ENCODE assay signal across 24 cellular contexts in genomic region chr5:25570067-25570583, GRCh38.
DNase-seq lines count a peak whose midpoint lies in the region; ATAC-seq and TF ChIP-seq lines count a peak whose summit lies in the region.
"Had no signal": no experiment of that assay in that cellular context is flagged by ENCODE, and none has a peak within 500 bp of the region (broad histone marks: within the 10 kb centered on the region; RNA-seq: fewer than 3 reads in every experiment).

No MANE protein-coding gene starts in this region.

- H3K36me3 ChIP-seq in HUES48 (ENCODE audit: control insufficient read depth, insufficient read depth, low read length), result no peaks in the 10 kb centered on the region
- H3K36me3 ChIP-seq in endodermal cell (ENCODE audit: control insufficient read depth, insufficient read depth, low read length), result no peaks in the 10 kb centered on the region

- H3K9ac ChIP-seq in HUES48 (ENCODE audit: low read depth, low read length), result no peak overlapping the region
- H3K9ac ChIP-seq in endodermal cell (ENCODE audit: extremely low read depth, low read length, poor library complexity, severe bottlenecking), result no peak overlapping the region

- WGBS in endodermal cell (ENCODE audit: insufficient coverage in 1 of 2, insufficient read length in 1 of 2), 2 experiments, result 67 to 70% methylated on average over 1 to 5 of the region's 5 CpGs

- H3K9me3 ChIP-seq in HUES48 (ENCODE audit: control insufficient read depth, insufficient read depth, low read length), result no peaks in the 10 kb centered on the region
- no peaks in the 10 kb centered on the region for H3K9me3 ChIP-seq in endodermal cell (ENCODE audit: control insufficient read depth, low read length)

- H3K4me1 ChIP-seq in HUES48 (ENCODE audit: control insufficient read depth, insufficient read depth, low read length) (peaks cover 59% of the 10 kb centered on the region), endodermal cell (ENCODE audit: control insufficient read depth, insufficient read depth, low read length) (peaks cover 4% of the 10 kb centered on the region)

- H3K27ac Mint-ChIP-seq in endodermal cell, result no peak overlapping the region
- no peak overlapping the region for H3K27ac Mint-ChIP-seq in T-helper 2 cell treated with Interferon-gamma antibody and Interleukin-4, amounts not matched to agents 5 μg/mL and 100 μg/mL, for 36 hours
- H3K27ac Mint-ChIP-seq: CD8-positive, alpha-beta T cell had no signal

- ATAC-seq in GM21423 (IDR thresholded peaks at IDR 0.05; ENCODE audit: unreplicated experiment), result no peak
- ATAC-seq: CD8-positive, alpha-beta T cell; HCT116; HepG2; K562 had no signal

- TF ChIP-seq CTCF in endodermal cell (conservative IDR thresholded peaks at IDR 0.05) (no peak), GM20000 (IDR thresholded peaks at IDR 0.05; ENCODE audit: extremely low read depth, missing control alignments) (no peak)

- no peaks in the 10 kb centered on the region for H3K36me3 Mint-ChIP-seq in endodermal cell (ENCODE audit: low read depth)
- H3K36me3 Mint-ChIP-seq in T-helper 2 cell treated with Interferon-gamma antibody and Interleukin-4, amounts not matched to agents 5 μg/mL and 100 μg/mL, for 36 hours (ENCODE audit: low read depth), result no peaks in the 10 kb centered on the region
- H3K36me3 Mint-ChIP-seq: CD8-positive, alpha-beta T cell had no signal

- no peaks in the 10 kb centered on the region for H3K27me3 ChIP-seq in HUES48 (ENCODE audit: control insufficient read depth, insufficient read depth, low read length)
- no peaks in the 10 kb centered on the region for H3K27me3 ChIP-seq in endodermal cell (ENCODE audit: control insufficient read depth, insufficient read depth, low read length, poor library complexity, severe bottlenecking)

- H3K27ac ChIP-seq in HUES48 (ENCODE audit: low read depth, low read length) (peak overlapping the region; percentile 42), endodermal cell (ENCODE audit: low read depth, low read length) (no peak overlapping the region)
- H3K27ac ChIP-seq: SK-N-MC had no signal

- DNase-seq in ELF-1 (ENCODE audit: low read depth, low spot score) (peak; percentile 46), NCI-H526 (lab: John Stamatoyannopoulos, UW) (peak; percentile 78 to 79), endodermal cell (peak; percentile 69), NCI-H1694 (lab: John Stamatoyannopoulos, UW) (no peak), GM20000 (ENCODE audit: low spot score) (no peak)
- no peak for DNase-seq in T-helper 2 cell treated with Interferon-gamma antibody and Interleukin-4, amounts not matched to agents 5 μg/mL and 100 μg/mL, for 36 hours (ENCODE audit: low spot score)
- DNase-seq: 8988T; AML-193; C1 segment of cervical spinal cord; CD8-positive, alpha-beta T cell; GF-D8; NCI-H1092 treated with DMSO at 0.1 percent for 48 hours; NCI-H1436 treated with DMSO at 0.1 percent for 48 hours; NCI-H2029; NCI-H524 treated with DMSO at 0.1 percent for 48 hours; OCI-M1; RPMI8226; SHP77 had no signal

- no peak overlapping the region for H3K4me3 Mint-ChIP-seq in endodermal cell
- no peak overlapping the region for H3K4me3 Mint-ChIP-seq in T-helper 2 cell treated with Interferon-gamma antibody and Interleukin-4, amounts not matched to agents 5 μg/mL and 100 μg/mL, for 36 hours
- H3K4me3 Mint-ChIP-seq: CD8-positive, alpha-beta T cell had no signal

- peaks cover 3% of the 10 kb centered on the region for H3K9me3 Mint-ChIP-seq in endodermal cell
- peaks cover 37% of the 10 kb centered on the region for H3K9me3 Mint-ChIP-seq in T-helper 2 cell treated with Interferon-gamma antibody and Interleukin-4, amounts not matched to agents 5 μg/mL and 100 μg/mL, for 36 hours

- peak overlapping the region; percentile 31; the same call in 1 of the 2 replicates for H3K4me3 ChIP-seq in HUES48 (ENCODE audit: low read depth, low read length)
- no peak overlapping the region for H3K4me3 ChIP-seq in endodermal cell (ENCODE audit: low read length)
- H3K4me3 ChIP-seq: SK-N-MC had no signal

- H3K4me1 Mint-ChIP-seq in endodermal cell, result peaks cover 31% of the 10 kb centered on the region
- H3K4me1 Mint-ChIP-seq in T-helper 2 cell treated with Interferon-gamma antibody and Interleukin-4, amounts not matched to agents 5 μg/mL and 100 μg/mL, for 36 hours (ENCODE audit: low read depth), result peaks cover 2% of the 10 kb centered on the region

- H3K27me3 Mint-ChIP-seq in endodermal cell (ENCODE audit: insufficient read depth), result no peaks in the 10 kb centered on the region
- H3K27me3 Mint-ChIP-seq in T-helper 2 cell treated with Interferon-gamma antibody and Interleukin-4, amounts not matched to agents 5 μg/mL and 100 μg/mL, for 36 hours (ENCODE audit: low read depth), result no peaks in the 10 kb centered on the region

Comparison
In these comparisons a context has a peak if more than half of its experiments do, and no peak if none do; other contexts are left out.
1. DNase-seq: peak in ELF-1 (single experiment), NCI-H526 (2 of 2) and endodermal cell (single experiment); none in T-helper 2 cell treated with Interferon-gamma antibody and Interleukin-4, amounts not matched to agents 5 μg/mL and 100 μg/mL, for 36 hours (single experiment), NCI-H1694 (single experiment) and GM20000 (single experiment).